In the genomic region with DNA sequence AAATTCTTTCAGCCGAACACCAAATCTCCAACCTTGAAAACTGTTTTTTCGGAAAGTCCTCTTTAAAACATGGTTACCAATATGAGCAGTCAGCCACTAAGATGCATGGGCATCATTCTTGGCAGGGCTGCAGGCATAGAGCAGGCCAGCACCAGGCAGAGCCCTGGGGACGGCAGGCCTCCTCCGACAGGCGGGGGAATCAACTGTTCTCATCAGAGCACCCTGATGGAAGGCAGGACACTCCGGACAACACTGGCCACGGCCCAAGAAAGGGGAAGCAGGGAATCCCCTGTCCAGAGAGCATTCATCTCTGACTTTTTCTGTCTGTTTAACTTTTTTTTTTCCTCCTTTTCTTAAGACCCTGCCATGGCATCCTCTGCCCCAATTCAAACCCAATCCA, we compare ENCODE assay signal across 2 cellular contexts.
TF ChIP-seq lines count a peak whose summit lies in the region.

No MANE protein-coding gene starts in this region.

TF ChIP-seq in liver, 16 proteins besides CTCF, POLR2A, EP300 and RAD21:
- no peak for TF ChIP-seq YY1 (IDR thresholded peaks at IDR 0.05)
- TF ChIP-seq EGR1 (IDR thresholded peaks at IDR 0.05; ENCODE audit: low read depth in 2 of 2) = no peak
- TF ChIP-seq RXRA (IDR thresholded peaks at IDR 0.05) = no peak
- TF ChIP-seq REST (IDR thresholded peaks at IDR 0.05) = no peak
- TF ChIP-seq, protein P1, sequence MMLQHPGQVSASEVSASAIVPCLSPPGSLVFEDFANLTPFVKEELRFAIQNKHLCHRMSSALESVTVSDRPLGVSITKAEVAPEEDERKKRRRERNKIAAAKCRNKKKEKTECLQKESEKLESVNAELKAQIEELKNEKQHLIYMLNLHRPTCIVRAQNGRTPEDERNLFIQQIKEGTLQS (IDR thresholded peaks at IDR 0.05) = no peak
- no peak for TF ChIP-seq JUND (IDR thresholded peaks at IDR 0.05)
- no peak for TF ChIP-seq FOXA1 (IDR thresholded peaks at IDR 0.05)
- TF ChIP-seq, protein P2, sequence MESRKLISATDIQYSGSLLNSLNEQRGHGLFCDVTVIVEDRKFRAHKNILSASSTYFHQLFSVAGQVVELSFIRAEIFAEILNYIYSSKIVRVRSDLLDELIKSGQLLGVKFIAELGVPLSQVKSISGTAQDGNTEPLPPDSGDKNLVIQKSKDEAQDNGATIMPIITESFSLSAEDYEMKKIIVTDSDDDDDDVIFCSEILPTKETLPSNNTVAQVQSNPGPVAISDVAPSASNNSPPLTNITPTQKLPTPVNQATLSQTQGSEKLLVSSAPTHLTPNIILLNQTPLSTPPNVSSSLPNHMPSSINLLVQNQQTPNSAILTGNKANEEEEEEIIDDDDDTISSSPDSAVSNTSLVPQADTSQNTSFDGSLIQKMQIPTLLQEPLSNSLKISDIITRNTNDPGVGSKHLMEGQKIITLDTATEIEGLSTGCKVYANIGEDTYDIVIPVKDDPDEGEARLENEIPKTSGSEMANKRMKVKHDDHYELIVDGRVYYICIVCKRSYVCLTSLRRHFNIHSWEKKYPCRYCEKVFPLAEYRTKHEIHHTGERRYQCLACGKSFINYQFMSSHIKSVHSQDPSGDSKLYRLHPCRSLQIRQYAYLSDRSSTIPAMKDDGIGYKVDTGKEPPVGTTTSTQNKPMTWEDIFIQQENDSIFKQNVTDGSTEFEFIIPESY (IDR thresholded peaks at IDR 0.05) = no peak
- TF ChIP-seq, protein P3, sequence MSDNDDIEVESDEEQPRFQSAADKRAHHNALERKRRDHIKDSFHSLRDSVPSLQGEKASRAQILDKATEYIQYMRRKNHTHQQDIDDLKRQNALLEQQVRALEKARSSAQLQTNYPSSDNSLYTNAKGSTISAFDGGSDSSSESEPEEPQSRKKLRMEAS (IDR thresholded peaks at IDR 0.05) = no peak
- no peak for TF ChIP-seq HNF4G (IDR thresholded peaks at IDR 0.05)
- no peak for TF ChIP-seq FOXA2 (IDR thresholded peaks at IDR 0.05)
- no peak for TF ChIP-seq HNF4A (conservative IDR thresholded peaks at IDR 0.05)
- TF ChIP-seq TAF1 (conservative IDR thresholded peaks at IDR 0.05) = no peak
- no peak for TF ChIP-seq GABPA (IDR thresholded peaks at IDR 0.05 in 1 of 2, conservative IDR thresholded peaks at IDR 0.05 in 1 of 2)
- no peak for TF ChIP-seq NR2F2 (IDR thresholded peaks at IDR 0.05)

TF ChIP-seq in HepG2, 621 proteins besides CTCF, POLR2A, EP300 and RAD21:
- TF ChIP-seq PRDM15 (CRISPR knock-in tag; IDR thresholded peaks at IDR 0.05) (no peak), TEAD2 (CRISPR knock-in tag; IDR thresholded peaks at IDR 0.05) (no peak), ZNF879 (CRISPR knock-in tag; IDR thresholded peaks at IDR 0.05) (no peak), MYC (CRISPR knock-in tag; IDR thresholded peaks at IDR 0.05; ENCODE audit: borderline replicate concordance) (no peak), ARNTL (CRISPR knock-in tag; IDR thresholded peaks at IDR 0.05) (no peak), DPF2 (CRISPR knock-in tag; IDR thresholded peaks at IDR 0.05; ENCODE audit: borderline replicate concordance, low read depth) (no peak), ELF1 (CRISPR knock-in tag; IDR thresholded peaks at IDR 0.05) (no peak), PLRG1 (conservative IDR thresholded peaks at IDR 0.05) (no peak), ZNF773 (CRISPR knock-in tag; IDR thresholded peaks at IDR 0.05; ENCODE audit: borderline replicate concordance) (no peak), ZNF484 (CRISPR knock-in tag; IDR thresholded peaks at IDR 0.05; ENCODE audit: borderline replicate concordance, low read depth) (no peak), ZNF607 (CRISPR knock-in tag; IDR thresholded peaks at IDR 0.05; ENCODE audit: borderline replicate concordance) (no peak), ZNF83 (CRISPR knock-in tag; IDR thresholded peaks at IDR 0.05; ENCODE audit: borderline replicate concordance) (no peak), PREB (CRISPR knock-in tag; IDR thresholded peaks at IDR 0.05) (no peak), ESRRA (CRISPR knock-in tag; IDR thresholded peaks at IDR 0.05; ENCODE audit: low read depth) (no peak), ERF (CRISPR knock-in tag; IDR thresholded peaks at IDR 0.05) (no peak), NKX3-1 (CRISPR knock-in tag; IDR thresholded peaks at IDR 0.05) (no peak), FOXO4 (CRISPR knock-in tag; conservative IDR thresholded peaks at IDR 0.05) (no peak), ZNF3 (CRISPR knock-in tag; IDR thresholded peaks at IDR 0.05) (no peak)
- TF ChIP-seq, protein P4, sequence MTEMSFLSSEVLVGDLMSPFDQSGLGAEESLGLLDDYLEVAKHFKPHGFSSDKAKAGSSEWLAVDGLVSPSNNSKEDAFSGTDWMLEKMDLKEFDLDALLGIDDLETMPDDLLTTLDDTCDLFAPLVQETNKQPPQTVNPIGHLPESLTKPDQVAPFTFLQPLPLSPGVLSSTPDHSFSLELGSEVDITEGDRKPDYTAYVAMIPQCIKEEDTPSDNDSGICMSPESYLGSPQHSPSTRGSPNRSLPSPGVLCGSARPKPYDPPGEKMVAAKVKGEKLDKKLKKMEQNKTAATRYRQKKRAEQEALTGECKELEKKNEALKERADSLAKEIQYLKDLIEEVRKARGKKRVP (CRISPR knock-in tag; IDR thresholded peaks at IDR 0.05) = no peak
- TF ChIP-seq, protein P5, sequence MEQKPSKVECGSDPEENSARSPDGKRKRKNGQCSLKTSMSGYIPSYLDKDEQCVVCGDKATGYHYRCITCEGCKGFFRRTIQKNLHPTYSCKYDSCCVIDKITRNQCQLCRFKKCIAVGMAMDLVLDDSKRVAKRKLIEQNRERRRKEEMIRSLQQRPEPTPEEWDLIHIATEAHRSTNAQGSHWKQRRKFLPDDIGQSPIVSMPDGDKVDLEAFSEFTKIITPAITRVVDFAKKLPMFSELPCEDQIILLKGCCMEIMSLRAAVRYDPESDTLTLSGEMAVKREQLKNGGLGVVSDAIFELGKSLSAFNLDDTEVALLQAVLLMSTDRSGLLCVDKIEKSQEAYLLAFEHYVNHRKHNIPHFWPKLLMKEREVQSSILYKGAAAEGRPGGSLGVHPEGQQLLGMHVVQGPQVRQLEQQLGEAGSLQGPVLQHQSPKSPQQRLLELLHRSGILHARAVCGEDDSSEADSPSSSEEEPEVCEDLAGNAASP (CRISPR knock-in tag; IDR thresholded peaks at IDR 0.05; ENCODE audit: borderline replicate concordance) = no peak
